Comparison of ENCODE assay signal across 26 cellular contexts in genomic region chr17:46167267-46167666, GRCh38. TPM values are rescaled to one million over a fixed set of nuclear protein-coding genes. Genes with fewer than 3 reads are reported as not detected.
DNase-seq lines count a peak whose midpoint lies in the region; ATAC-seq and TF ChIP-seq lines count a peak whose summit lies in the region.
"Had no signal": no experiment of that assay in that cellular context is flagged by ENCODE, and none has a peak within 500 bp of the region (broad histone marks: within the 10 kb centered on the region; RNA-seq: fewer than 3 reads in every experiment).

No MANE protein-coding gene starts in this region.

- no peak overlapping the region for H3K4me3 Mint-ChIP-seq in activated CD8-positive, alpha-beta T cell treated with anti-CD3 and anti-CD28 coated beads for 36 hours
- no peak overlapping the region for H3K4me3 Mint-ChIP-seq in activated CD8-positive, alpha-beta T cell treated with anti-CD3 and anti-CD28 coated beads, Interleukin-2, amount 10 ng/mL, durations not matched to agents 7 days and 5 days
- H3K4me3 Mint-ChIP-seq: activated CD4-positive, alpha-beta memory T cell treated with anti-CD3 and anti-CD28 coated beads for 36 hours; B cell; memory B cell had no signal

- peaks cover 82% of the 10 kb centered on the region for H3K4me1 Mint-ChIP-seq in activated CD8-positive, alpha-beta T cell treated with anti-CD3 and anti-CD28 coated beads for 36 hours (ENCODE audit: low read depth)
- peaks cover 56% of the 10 kb centered on the region for H3K4me1 Mint-ChIP-seq in activated CD8-positive, alpha-beta T cell treated with anti-CD3 and anti-CD28 coated beads, Interleukin-2, amount 10 ng/mL, durations not matched to agents 7 days and 5 days (ENCODE audit: low read depth)

- H3K36me3 Mint-ChIP-seq in activated CD8-positive, alpha-beta T cell treated with anti-CD3 and anti-CD28 coated beads for 36 hours (ENCODE audit: low read depth), result peaks cover 60% of the 10 kb centered on the region
- H3K36me3 Mint-ChIP-seq in activated CD8-positive, alpha-beta T cell treated with anti-CD3 and anti-CD28 coated beads, Interleukin-2, amount 10 ng/mL, durations not matched to agents 7 days and 5 days (ENCODE audit: low read depth), result peaks cover 68% of the 10 kb centered on the region

- no peaks in the 10 kb centered on the region for H3K9me3 Mint-ChIP-seq in activated CD8-positive, alpha-beta T cell treated with anti-CD3 and anti-CD28 coated beads for 36 hours
- no peaks in the 10 kb centered on the region for H3K9me3 Mint-ChIP-seq in activated CD8-positive, alpha-beta T cell treated with anti-CD3 and anti-CD28 coated beads, Interleukin-2, amount 10 ng/mL, durations not matched to agents 7 days and 5 days (ENCODE audit: insufficient read depth)
- H3K9me3 Mint-ChIP-seq: activated CD4-positive, alpha-beta memory T cell treated with anti-CD3 and anti-CD28 coated beads for 36 hours; IgD-negative memory B cell; memory B cell had no signal

- no peaks in the 10 kb centered on the region for H3K27me3 ChIP-seq in skeletal muscle satellite cell (ENCODE audit: control insufficient read depth, insufficient read depth, low read length)
- H3K27me3 ChIP-seq: brain microvascular endothelial cell, foreskin keratinocyte, pancreas had no signal

- CTCF ChIA-PET in activated CD8-positive, alpha-beta T cell treated with anti-CD3 and anti-CD28 coated beads for 36 hours (lab: Charles Lee), result interaction anchor here (1.0 to 1.2 kb wide), 3 partner anchors 10 to 26 kb away, joined by 3 to 4 read pairs (median 3); partner anchors contain the start of gene KANSL1
- CTCF ChIA-PET in activated CD8-positive, alpha-beta T cell treated with anti-CD3 and anti-CD28 coated beads, Interleukin-2, amount 10 ng/mL, durations not matched to agents 7 days and 5 days (lab: Charles Lee), result interaction anchor here (0.9 kb wide), 1 partner anchor 20 kb away, joined by 5 read pairs; no protein-coding TSS in a partner anchor

- intact Hi-C loops in activated CD8-positive, alpha-beta T cell treated with anti-CD3 and anti-CD28 coated beads for 36 hours (cut with micrococcal nuclease), result no loop called here

- POLR2A ChIA-PET in activated CD8-positive, alpha-beta T cell treated with anti-CD3 and anti-CD28 coated beads for 36 hours (lab: Charles Lee), result interaction anchor here (1.8 kb wide), 1 partner anchor 26 kb away, joined by 4 read pairs; the partner anchor contains the start of gene KANSL1
- POLR2A ChIA-PET in activated CD8-positive, alpha-beta T cell treated with anti-CD3 and anti-CD28 coated beads, Interleukin-2, amount 10 ng/mL, durations not matched to agents 7 days and 5 days (lab: Charles Lee), result interaction anchor here (0.7 kb wide), 1 partner anchor 19 kb away, joined by 3 read pairs; no protein-coding TSS in a partner anchor

- H3K4me3 ChIP-seq in SK-N-MC (peak overlapping the region; percentile 4; the same call in 1 of the 2 replicates), skeletal muscle satellite cell (ENCODE audit: low read length) (no peak overlapping the region)
- H3K4me3 ChIP-seq: GM12878, HAP-1, pancreas had no signal

- ATAC-seq in activated CD8-positive, alpha-beta T cell treated with anti-CD3 and anti-CD28 coated beads for 36 hours, result no peak
- no peak for ATAC-seq in activated CD8-positive, alpha-beta T cell treated with anti-CD3 and anti-CD28 coated beads, Interleukin-2, amount 10 ng/mL, durations not matched to agents 7 days and 5 days
- ATAC-seq in HG02840 (IDR thresholded peaks at IDR 0.05; ENCODE audit: low FRiP score, unreplicated experiment), result no peak
- ATAC-seq: esophagus mucosa, foreskin keratinocyte, GM12878, pancreas, sciatic nerve had no signal

- H3K27ac Mint-ChIP-seq in activated CD8-positive, alpha-beta T cell treated with anti-CD3 and anti-CD28 coated beads for 36 hours, result peak overlapping the region; percentile 40
- no peak overlapping the region for H3K27ac Mint-ChIP-seq in activated CD8-positive, alpha-beta T cell treated with anti-CD3 and anti-CD28 coated beads, Interleukin-2, amount 10 ng/mL, durations not matched to agents 7 days and 5 days
- H3K27ac Mint-ChIP-seq: B cell, IgD-negative memory B cell had no signal

- H3K4me1 ChIP-seq in skeletal muscle satellite cell (ENCODE audit: control insufficient read depth, insufficient read depth, low read length), result peaks cover 28% of the 10 kb centered on the region

- H3K4me2 ChIP-seq in skeletal muscle satellite cell (ENCODE audit: low read length), result peak overlapping the region; percentile 51

- TF ChIP-seq CTCF in activated CD8-positive, alpha-beta T cell treated with anti-CD3 and anti-CD28 coated beads for 36 hours (IDR thresholded peaks at IDR 0.05), result no peak

- H3K27me3 Mint-ChIP-seq in activated CD8-positive, alpha-beta T cell treated with anti-CD3 and anti-CD28 coated beads for 36 hours, result no peaks in the 10 kb centered on the region
- no peaks in the 10 kb centered on the region for H3K27me3 Mint-ChIP-seq in activated CD8-positive, alpha-beta T cell treated with anti-CD3 and anti-CD28 coated beads, Interleukin-2, amount 10 ng/mL, durations not matched to agents 7 days and 5 days (ENCODE audit: low read depth)
- H3K27me3 Mint-ChIP-seq: activated CD4-positive, alpha-beta memory T cell treated with anti-CD3 and anti-CD28 coated beads for 36 hours; B cell; IgD-negative memory B cell; memory B cell had no signal

- H3K9me3 ChIP-seq in SK-N-MC (ENCODE audit: low read depth, low read length) (no peaks in the 10 kb centered on the region), skeletal muscle satellite cell (replicated peaks; ENCODE audit: low read length) (no peaks in the 10 kb centered on the region)
- H3K9me3 ChIP-seq: HAP-1, pancreas had no signal

- peak overlapping the region; percentile 51 for H3K27ac ChIP-seq in SK-N-MC
- H3K27ac ChIP-seq: foreskin keratinocyte, pancreas had no signal

- peaks cover 70% of the 10 kb centered on the region for H3K36me3 ChIP-seq in SK-N-MC (ENCODE audit: insufficient read depth, low read length)
- H3K36me3 ChIP-seq in skeletal muscle satellite cell (ENCODE audit: insufficient read depth, low read length), result peaks cover 30% of the 10 kb centered on the region

- no peak for DNase-seq in activated CD8-positive, alpha-beta T cell treated with anti-CD3 and anti-CD28 coated beads for 36 hours
- DNase-seq in activated CD8-positive, alpha-beta T cell treated with anti-CD3 and anti-CD28 coated beads, Interleukin-2, amount 10 ng/mL, durations not matched to agents 7 days and 5 days, result no peak
- DNase-seq in SK-N-MC (ENCODE audit: low read depth, low spot score), result no peak
- DNase-seq in iris pigment epithelial cell (ENCODE audit: low read depth), result peak; percentile 33
- DNase-seq in globus pallidus (ENCODE audit: low spot score), result no peak
- no peak for DNase-seq in activated T-cell treated with anti-CD3 and anti-CD28 coated beads, Interleukin-2, amount 50 U/mL, for 48 hours
- DNase-seq: activated CD4-positive, alpha-beta memory T cell treated with anti-CD3 and anti-CD28 coated beads for 36 hours; activated CD4-positive, CD25-positive, alpha-beta regulatory T cell; activated gamma-delta T cell; brain microvascular endothelial cell; effector memory CD4-positive, alpha-beta T cell; foreskin keratinocyte; NCI-H226; NCI-H82; pancreas; stimulated activated CD4-positive, alpha-beta T cell treated with anti-CD3 and anti-CD28 coated beads, Interleukin-15, amount 100 ng/mL, for 24 hours; T-helper 9 cell had no signal

- H3K9ac ChIP-seq in SK-N-MC (ENCODE audit: insufficient read length), result peak overlapping the region; percentile 15
- H3K9ac ChIP-seq in skeletal muscle satellite cell (ENCODE audit: low read depth, low read length), result no peak overlapping the region

RNA-seq across cellular contexts. Expression of gene KANSL1, which starts 26.0 kb away (rescaled TPM):
- total RNA-seq in activated CD8-positive, alpha-beta T cell treated with anti-CD3 and anti-CD28 coated beads for 36 hours, result 10 to 100 TPM; 54.4 to 55.3 TPM
- total RNA-seq in activated CD8-positive, alpha-beta T cell treated with anti-CD3 and anti-CD28 coated beads, Interleukin-2, amount 10 ng/mL, durations not matched to agents 7 days and 5 days, result 10 to 100 TPM; 80.5 to 82.8 TPM
- total RNA-seq in skeletal muscle satellite cell (2012; rRNA removed), result 34.7 and 35.5 TPM in 2 replicates
